Comparison of ENCODE assay signal across 8 cellular contexts in the genomic region with DNA sequence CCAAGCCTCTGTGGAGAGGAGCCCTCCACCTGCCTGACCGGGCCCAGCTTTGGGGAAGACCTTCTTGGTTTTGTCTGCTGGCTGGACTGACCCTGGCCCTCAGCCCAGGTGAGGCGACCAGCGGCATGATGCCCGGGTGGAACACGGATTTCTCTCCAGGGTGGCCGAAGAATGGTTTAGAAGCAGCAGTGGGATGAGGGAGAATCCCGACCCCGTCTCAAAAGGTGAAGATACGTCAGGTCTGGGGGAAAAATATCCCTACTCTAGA. TPM values are rescaled to one million over a fixed set of nuclear protein-coding genes. Genes with fewer than 3 reads are reported as not detected.
DNase-seq lines count a peak whose midpoint lies in the region; ATAC-seq and TF ChIP-seq lines count a peak whose summit lies in the region.

No MANE protein-coding gene starts in this region.

- no peaks in the 10 kb centered on the region for H3K36me3 ChIP-seq in SU-DHL-6 (ENCODE audit: low read length)
- H3K36me3 ChIP-seq in gastroesophageal sphincter, result peaks cover 0 to 5% of the 10 kb centered on the region in 2 donors

- peak overlapping the region; percentile 65 for H3K4me2 ChIP-seq in SU-DHL-6 (ENCODE audit: low read depth, low read length, poor library complexity, severe bottlenecking)

- no peaks in the 10 kb centered on the region for H3K79me2 ChIP-seq in SU-DHL-6 (ENCODE audit: insufficient read depth, low read length)

- H3K27ac ChIP-seq in SU-DHL-6 (ENCODE audit: low read depth, low read length), result no peak overlapping the region
- H3K27ac ChIP-seq in gastroesophageal sphincter, result peak overlapping the region; percentile 91 to 95 (median 93)
- peak overlapping the region; percentile 78 to 98 (median 91) for H3K27ac ChIP-seq in skin epidermis

- no peak for TF ChIP-seq POLR2A in gastroesophageal sphincter (IDR thresholded peaks at IDR 0.05)

- WGBS in gastroesophageal sphincter (ENCODE audit: low coverage in 1 of 2), 2 donors, result 25% methylated on average over 2 of the region's 9 CpGs; no CpG with 5 or more reads in 1 of the 2 donors

- peak overlapping the region; percentile 78 for H2AFZ ChIP-seq in SU-DHL-6 (ENCODE audit: low read depth, low read length, severe bottlenecking)

- peak overlapping the region; percentile 86 for H3K9ac ChIP-seq in SU-DHL-6 (ENCODE audit: low read length)

- TF ChIP-seq EP300 in gastroesophageal sphincter (IDR thresholded peaks at IDR 0.05), result no peak

- H3K27me3 ChIP-seq in SU-DHL-6 (ENCODE audit: low read length) (no peaks in the 10 kb centered on the region), gastroesophageal sphincter (no peaks in the 10 kb centered on the region)

- DNase-seq in RKO (ENCODE audit: low spot score), result no peak

- peak; percentile 3 for ATAC-seq in GM21576 (IDR thresholded peaks at IDR 0.05; ENCODE audit: unreplicated experiment)
- no peak for ATAC-seq in gastroesophageal sphincter
- ATAC-seq in GM21717 (IDR thresholded peaks at IDR 0.05; ENCODE audit: unreplicated experiment), result no peak
- no peak for ATAC-seq in HG03039 (IDR thresholded peaks at IDR 0.05; ENCODE audit: unreplicated experiment)
- ATAC-seq in GM18502 (IDR thresholded peaks at IDR 0.05; ENCODE audit: poor library complexity, unreplicated experiment), result no peak

- no peaks in the 10 kb centered on the region; the same call in 1 of the 2 replicates for H3F3A ChIP-seq in SU-DHL-6 (ENCODE audit: insufficient read depth)

- H3K9me3 ChIP-seq in SU-DHL-6 (ENCODE audit: insufficient read depth, low read length), result no peaks in the 10 kb centered on the region
- no peaks in the 10 kb centered on the region for H3K9me3 ChIP-seq in gastroesophageal sphincter

- no peaks in the 10 kb centered on the region for H3K9me2 ChIP-seq in SU-DHL-6 (replicated peaks; ENCODE audit: insufficient read depth, low read length)

- H3K4me1 ChIP-seq in gastroesophageal sphincter, result peaks cover 0 to 48% (median 18%) of the 10 kb centered on the region in 3 donors

- H4K20me1 ChIP-seq in SU-DHL-6 (ENCODE audit: low read depth, low read length), result no peaks in the 10 kb centered on the region

- TF ChIP-seq CTCF in SU-DHL-6 (IDR thresholded peaks at IDR 0.05; ENCODE audit: insufficient read depth, low read length, poor library complexity, severe bottlenecking), result no peak
- TF ChIP-seq CTCF in gastroesophageal sphincter (IDR thresholded peaks at IDR 0.05), result no peak

- H3K4me3 ChIP-seq in SU-DHL-6 (ENCODE audit: insufficient read depth, low read length, poor library complexity, severe bottlenecking) (peak overlapping the region; percentile 73), gastroesophageal sphincter (peak overlapping the region; percentile 78 to 79), skin epidermis (peak overlapping the region; percentile 64 to 93 (median 80))

RNA-seq across cellular contexts. Expression of gene ZBTB42, which starts 15.7 kb away (rescaled TPM):
- 1 to 10 TPM; 2.0 to 4.8 (median 3.2) TPM for total RNA-seq in gastroesophageal sphincter

RNA-seq across cellular contexts. Expression of gene AKT1, which starts 21.1 kb away (rescaled TPM):
- total RNA-seq in gastroesophageal sphincter, result 100 to 1,000 TPM; 134 to 283 (median 143) TPM

RNA-seq across cellular contexts. Expression of gene CEP170B, which starts 48.5 kb away (rescaled TPM):
- 10 to 100 TPM; 18.7 to 64.7 (median 25.5) TPM for total RNA-seq in gastroesophageal sphincter
